In genomic region chr21:32569261-32570230, GRCh38 we compare ENCODE assay signal across 1 cellular context.
TF ChIP-seq lines count a peak whose summit lies in the region.

No MANE protein-coding gene starts in this region.

TF ChIP-seq in GM23338, 12 proteins besides CTCF, POLR2A, EP300 and RAD21 (continued from another document):
- TF ChIP-seq REST (IDR thresholded peaks at IDR 0.05; ENCODE audit: unreplicated experiment) = no peak
TF ChIP-seq in GM23338: peak in this region for 2.
